13 cellular contexts compared by ENCODE assay signal in the genomic region with DNA sequence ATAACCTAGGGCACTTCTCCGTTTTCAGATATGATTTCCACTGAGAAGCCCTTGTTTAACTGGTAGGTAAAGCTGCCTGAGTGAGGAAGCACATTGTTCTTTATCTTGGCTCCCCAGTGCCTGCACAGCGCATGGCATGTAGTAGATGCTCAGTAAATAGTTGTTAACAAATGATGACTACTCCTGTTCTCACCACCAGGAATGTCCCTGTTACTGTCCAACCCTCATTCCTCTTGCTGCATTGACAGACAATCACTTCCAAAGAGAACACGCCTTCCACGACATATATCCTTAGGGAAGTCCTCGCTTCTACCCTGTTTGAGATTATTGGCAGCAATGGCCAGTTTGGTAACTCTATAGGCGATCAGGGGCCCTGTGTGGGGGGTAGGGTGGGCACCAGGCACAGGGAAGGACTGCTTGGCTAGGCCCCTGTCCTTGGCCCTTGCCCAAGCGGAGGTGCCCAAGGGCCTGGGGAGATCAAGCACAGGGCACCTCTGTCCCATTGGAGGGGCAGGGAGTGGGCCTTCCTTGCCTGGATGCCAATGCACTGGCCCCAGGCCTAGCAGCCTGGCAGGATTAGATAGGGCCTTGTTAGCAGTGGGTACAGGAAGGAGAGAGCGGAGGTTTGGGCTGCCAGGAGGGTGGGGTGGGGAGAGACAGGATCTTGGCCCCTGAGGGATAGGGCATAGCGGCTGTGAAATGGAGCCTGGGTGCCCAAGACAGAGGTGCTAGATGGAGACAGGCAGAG. TPM values are rescaled to one million over a fixed set of nuclear protein-coding genes. Genes with fewer than 3 reads are reported as not detected.
DNase-seq lines count a peak whose midpoint lies in the region; ATAC-seq and TF ChIP-seq lines count a peak whose summit lies in the region.
"Had no signal": no experiment of that assay in that cellular context is flagged by ENCODE, and none has a peak within 500 bp of the region (broad histone marks: within the 10 kb centered on the region; RNA-seq: fewer than 3 reads in every experiment).

No MANE protein-coding gene starts in this region.

- H3K4me2 ChIP-seq in SK-N-SH, result no peak overlapping the region

- CTCF ChIA-PET in SK-N-SH (lab: Yijun Ruan, JAX), result interaction anchor here (0.6 to 13.1 kb wide), 7 partner anchors 8 to 48 kb away, joined by 3 to 643 read pairs (median 9); a partner anchor contains a TSS
- CTCF ChIA-PET in GM10248 (lab: Yijun Ruan, JAX), result interaction anchor here (0.7 to 25.5 kb wide), 5 partner anchors 6 to 59 kb away, joined by 3 to 431 read pairs (median 3); a partner anchor contains a TSS

- DNase-seq in SK-N-SH (no peak), tibial nerve (ENCODE audit: low spot score in 2 of 2) (no peak), GM10248 (ENCODE audit: extremely low spot score) (no peak), adrenal gland (no peak), caudate nucleus (lab: John Stamatoyannopoulos, UW) (no peak)
- DNase-seq: activated T-cell treated with anti-CD3 and anti-CD28 coated beads, Interleukin-2, amount 50 U/mL, for 1 hour; DMS153; NCI-H1930; OCI-M1 had no signal

- H3K27me3 ChIP-seq in SK-N-SH (ENCODE audit: insufficient read depth), result no peaks in the 10 kb centered on the region
- no peaks in the 10 kb centered on the region for H3K27me3 ChIP-seq in muscle layer of duodenum (ENCODE audit: low read depth, low read length)
- no peaks in the 10 kb centered on the region for H3K27me3 ChIP-seq in tibial nerve
- H3K27me3 ChIP-seq in adrenal gland, result no peaks in the 10 kb centered on the region

- H3K9me3 ChIP-seq in SK-N-SH (no peaks in the 10 kb centered on the region), muscle layer of duodenum (ENCODE audit: control insufficient read depth in 1 of 2, low read length in 2 of 2) (no peaks in the 10 kb centered on the region), tibial nerve (no peaks in the 10 kb centered on the region), adrenal gland (replicated peaks in 1 of 3) (no peaks in the 10 kb centered on the region)

- TF ChIP-seq CTCF in SK-N-SH (IDR thresholded peaks at IDR 0.05) (no peak), tibial nerve (IDR thresholded peaks at IDR 0.05) (no peak), GM10248 (IDR thresholded peaks at IDR 0.05; ENCODE audit: control extremely low read depth, extremely low read depth, low read depth, missing control alignments) (no peak), adrenal gland (IDR thresholded peaks at IDR 0.05) (no peak)

- H3K4me3 ChIP-seq in SK-N-SH (ENCODE audit: low read depth in 2 of 2, low read length in 1 of 2) (no peak overlapping the region), muscle layer of duodenum (ENCODE audit: low read depth in 1 of 2, low read length in 2 of 2) (no peak overlapping the region), tibial nerve (no peak overlapping the region), adrenal gland (no peak overlapping the region)

- H4K20me1 ChIP-seq in SK-N-SH (ENCODE audit: insufficient read depth), result no peaks in the 10 kb centered on the region

- no peaks in the 10 kb centered on the region for H3K9me2 ChIP-seq in SK-N-SH

- TF ChIP-seq EP300 in SK-N-SH (IDR thresholded peaks at IDR 0.05; ENCODE audit: borderline replicate concordance in 1 of 2, low read depth in 1 of 2, low read length in 1 of 2) (no peak), tibial nerve (IDR thresholded peaks at IDR 0.05) (no peak)

- intact Hi-C loops in adrenal gland (cut with DNase I), result no loop called here

- TF ChIP-seq POLR2A in tibial nerve (IDR thresholded peaks at IDR 0.05) (no peak), adrenal gland (IDR thresholded peaks at IDR 0.05) (no peak)

- peak overlapping the region; percentile 11 to 75; a peak in 2 of 4 replicates for H3K27ac ChIP-seq in SK-N-SH (ENCODE audit: low read depth in 2 of 2, low read length in 1 of 2)
- peak overlapping the region; percentile 54 for H3K27ac ChIP-seq in muscle layer of duodenum (ENCODE audit: low read length)
- H3K27ac ChIP-seq in tibial nerve, result peak overlapping the region; percentile 40 to 94 (median 76)
- peak overlapping the region in 2 of 5 donors; percentile 63 to 69 for H3K27ac ChIP-seq in adrenal gland
- H3K27ac ChIP-seq in caudate nucleus (ENCODE audit: low read depth, low read length), result no peak overlapping the region

- POLR2A ChIA-PET in SK-N-SH (lab: Yijun Ruan, JAX), result interaction anchor here (0.6 to 2.1 kb wide), 2 partner anchors 10 to 52 kb away, joined by 3 to 18 read pairs; a partner anchor contains a TSS
- POLR2A ChIA-PET in GM10248 (lab: Yijun Ruan, JAX), result no interaction called here

- H2AFZ ChIP-seq in SK-N-SH (ENCODE audit: low read depth), result no peak overlapping the region

- no peak for TF ChIP-seq RAD21 in SK-N-SH (IDR thresholded peaks at IDR 0.05; ENCODE audit: low read length)

- WGBS in SK-N-SH (ENCODE audit: low lambda C conversion rate), result 95% methylated on average over 9 of the region's 9 CpGs
- WGBS in tibial nerve, 2 donors, result 83 to 87% methylated on average over 9 of the region's 9 CpGs
- 83 to 93% (median 88%) methylated on average over 7 to 9 of the region's 9 CpGs for WGBS in adrenal gland, 4 donors

- H3K9ac ChIP-seq in SK-N-SH, result no peak overlapping the region

- ATAC-seq in esophagus mucosa (peak; percentile 12), GM21723 (IDR thresholded peaks at IDR 0.05; ENCODE audit: unreplicated experiment) (no peak)

- peaks cover 4% of the 10 kb centered on the region for H3F3A ChIP-seq in SK-N-SH (replicated peaks; ENCODE audit: insufficient read depth)

- H3K4me1 ChIP-seq in SK-N-SH (ENCODE audit: control insufficient read depth in 1 of 2, insufficient read depth in 2 of 2, low read depth in 1 of 2, low read length in 1 of 2) (peaks cover 24 to 46% of the 10 kb centered on the region in 2 experiments; a peak in 3 of 4 replicates), muscle layer of duodenum (ENCODE audit: control insufficient read depth in 1 of 2, insufficient read depth in 2 of 2, low read length in 2 of 2) (peaks cover 28 to 76% of the 10 kb centered on the region in 2 donors), tibial nerve (peaks cover 0 to 90% (median 63%) of the 10 kb centered on the region in 4 donors), adrenal gland (replicated peaks in 1 of 2) (peaks cover 7 to 47% of the 10 kb centered on the region in 2 donors)

- H3K79me2 ChIP-seq in SK-N-SH (ENCODE audit: insufficient read depth), result no peaks in the 10 kb centered on the region

- peaks cover 5 to 8% of the 10 kb centered on the region in 2 experiments for H3K36me3 ChIP-seq in SK-N-SH (replicated peaks in 1 of 2; ENCODE audit: control insufficient read depth in 1 of 2, insufficient read depth in 2 of 2, low read length in 1 of 2)
- no peaks in the 10 kb centered on the region for H3K36me3 ChIP-seq in muscle layer of duodenum (ENCODE audit: control insufficient read depth in 1 of 2, insufficient read depth in 2 of 2, low read length in 2 of 2)
- peaks cover 0 to 5% (median 0%) of the 10 kb centered on the region in 3 donors for H3K36me3 ChIP-seq in tibial nerve
- no peaks in the 10 kb centered on the region for H3K36me3 ChIP-seq in adrenal gland (replicated peaks in 1 of 2)

TF ChIP-seq in SK-N-SH, 30 proteins besides CTCF, POLR2A, EP300 and RAD21:
- TF ChIP-seq POLR2AphosphoS5 (IDR thresholded peaks at IDR 0.05; ENCODE audit: low read depth, low read length) (no peak), JUND (IDR thresholded peaks at IDR 0.05) (no peak)

RNA-seq across cellular contexts. Expression of a gene that starts 10.2 kb away (rescaled TPM):
- polyA plus RNA-seq in SK-N-SH (2012; rRNA removed), result 12.6 and 15.8 TPM in 2 replicates
- polyA plus RNA-seq in SK-N-SH (2012; cell fraction: cytosol; rRNA removed), result 10.5 and 12.5 TPM in 2 replicates
- 28.7 and 40.4 TPM in 2 replicates for polyA plus RNA-seq in SK-N-SH (2012; cell fraction: nucleus; rRNA removed)
- total RNA-seq in esophagus mucosa, result 3.0 TPM
- total RNA-seq in tibial nerve, result 10 to 100 TPM; 59.9 to 65.3 (median 63.9) TPM
- total RNA-seq in adrenal gland, result 10 to 100 TPM in 6 of 8 donors, 1 to 10 TPM in 2; 7.7 to 22.9 (median 14.0) TPM
- 10 to 100 TPM; 13.2 to 26.9 (median 18.0) TPM for polyA plus RNA-seq in adrenal gland
- polyA plus RNA-seq: IgD-negative memory B cell had no signal

RNA-seq across cellular contexts. Expression of a gene that starts 25.1 kb away (rescaled TPM):
- 0.13 and 0.25 TPM in 2 replicates for polyA plus RNA-seq in SK-N-SH (2012; rRNA removed)
- polyA plus RNA-seq in SK-N-SH (2012; cell fraction: cytosol; rRNA removed), result 0.08 and 0.25 TPM in 2 replicates
- polyA plus RNA-seq in SK-N-SH (2012; cell fraction: nucleus; rRNA removed), result 0.10 and 0.20 TPM in 2 replicates
- not detected for total RNA-seq in esophagus mucosa
- total RNA-seq in tibial nerve, result not detected
- total RNA-seq in adrenal gland, result 10 to 100 TPM in 3 of 8 donors, under 1 TPM in 3, not detected in 2; 0.11 to 36.3 (median 8.2) TPM
- polyA plus RNA-seq in adrenal gland, result 10 to 100 TPM in 1 of 3 donors, 1 to 10 TPM in 2; 2.4 to 24.9 (median 8.9) TPM
- polyA plus RNA-seq: IgD-negative memory B cell had no signal

RNA-seq across cellular contexts. Expression of a gene that starts 38.3 kb away (rescaled TPM):
- polyA plus RNA-seq in SK-N-SH (2012; rRNA removed) (13.3 and 42.1 TPM in 2 replicates), adrenal gland (10 to 100 TPM in 2 of 3 donors, 1 to 10 TPM in 1; 5.0 to 17.8 (median 11.2) TPM)
- polyA plus RNA-seq in SK-N-SH (2012; cell fraction: cytosol; rRNA removed), result 27.0 TPM in 2 replicates
- 21.2 and 48.9 TPM in 2 replicates for polyA plus RNA-seq in SK-N-SH (2012; cell fraction: nucleus; rRNA removed)
- total RNA-seq in esophagus mucosa (1,373 TPM), tibial nerve (10 to 100 TPM in 1 of 4 donors, 1 to 10 TPM in 3; 3.5 to 13.2 (median 5.0) TPM), adrenal gland (10 to 100 TPM in 1 of 8 donors, 1 to 10 TPM in 7; 3.1 to 11.6 (median 6.8) TPM)

RNA-seq across cellular contexts. Expression of a gene that starts 47.8 kb away (rescaled TPM):
- polyA plus RNA-seq in SK-N-SH (2012; rRNA removed) (0.10 and 0.20 TPM in 2 replicates), adrenal gland (1 to 10 TPM in 2 of 3 donors, not detected in 1; 2.2 to 3.1 TPM)
- not detected in 2 replicates for polyA plus RNA-seq in SK-N-SH (2012; cell fraction: cytosol; rRNA removed)
- 0.98 and 1.1 TPM in 2 replicates for polyA plus RNA-seq in SK-N-SH (2012; cell fraction: nucleus; rRNA removed)
- total RNA-seq in esophagus mucosa (not detected), tibial nerve (10 to 100 TPM in 2 of 4 donors, 1 to 10 TPM in 2; 1.8 to 20.3 (median 10.6) TPM), adrenal gland (1 to 10 TPM in 2 of 8 donors, under 1 TPM in 3, not detected in 3; 0.27 to 1.5 (median 0.74) TPM)
- polyA plus RNA-seq: IgD-negative memory B cell had no signal

Comparison
In these comparisons a context has a peak if more than half of its experiments do, and no peak if none do; other contexts are left out.
1. RNA of a gene that starts 38.3 kb away (total RNA-seq): 1,373 TPM in esophagus mucosa (single experiment); 3.1 to 11.6 TPM in adrenal gland and 3.5 to 13.2 TPM in tibial nerve; every median in the first group is over 10 times any median in the second.